In the genomic region with DNA sequence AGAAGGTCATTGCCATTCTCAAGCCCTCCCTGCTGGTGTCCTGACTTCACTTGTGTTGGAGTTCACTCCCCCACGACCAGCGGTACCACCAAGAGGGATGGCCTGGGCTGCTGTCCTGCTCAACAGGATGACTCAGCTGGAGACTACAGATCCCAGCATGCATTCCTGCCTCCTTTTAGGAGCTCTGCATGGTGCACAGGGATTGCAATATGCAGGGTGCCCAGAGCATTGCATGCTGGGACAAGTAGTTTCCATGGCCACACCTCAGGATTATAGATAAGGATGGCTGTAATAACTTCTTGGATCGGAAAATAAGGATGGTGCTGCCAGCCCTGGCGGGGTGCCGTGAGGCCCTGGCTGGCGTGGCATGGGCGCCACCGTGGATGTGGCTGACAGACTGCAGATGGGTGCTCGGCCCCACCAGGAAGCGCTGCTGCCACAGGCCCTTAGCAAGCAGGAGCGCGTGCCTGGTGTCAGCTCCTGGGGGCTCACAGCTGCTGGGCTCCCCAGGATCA, we compare ENCODE assay signal across 8 cellular contexts.
DNase-seq lines count a peak whose midpoint lies in the region; ATAC-seq and TF ChIP-seq lines count a peak whose summit lies in the region.

No MANE protein-coding gene starts in this region.

- ATAC-seq in right lobe of liver (peak; percentile 33 to 51 (median 46)), GM19397 (IDR thresholded peaks at IDR 0.05; ENCODE audit: unreplicated experiment) (no peak), GM21515 (IDR thresholded peaks at IDR 0.05; ENCODE audit: unreplicated experiment) (no peak)

- TF ChIP-seq CTCF in choroid plexus epithelial cell (conservative IDR thresholded peaks at IDR 0.05; ENCODE audit: low read depth, low read length) (no peak), right lobe of liver (IDR thresholded peaks at IDR 0.05) (no peak), ascending aorta (IDR thresholded peaks at IDR 0.05) (no peak)

- intact Hi-C loops in right lobe of liver (cut with DNase I), result no loop called here
- intact Hi-C loops in ascending aorta (cut with DNase I), result no loop called here

- H3K9me3 ChIP-seq in right lobe of liver (no peaks in the 10 kb centered on the region), ascending aorta (no peaks in the 10 kb centered on the region)

- H3K36me3 ChIP-seq in right lobe of liver (no peaks in the 10 kb centered on the region), ascending aorta (peaks cover 67 to 75% of the 10 kb centered on the region in 2 donors)

- peak; percentile 19 for DNase-seq in COLO829 (ENCODE audit: low spot score)
- DNase-seq in M059J (ENCODE audit: low read depth), result peak; percentile 71
- peak; percentile 82 for DNase-seq in choroid plexus epithelial cell (ENCODE audit: low read depth)
- DNase-seq in right lobe of liver, result no peak
- no peak for DNase-seq in ascending aorta (ENCODE audit: low spot score in 2 of 2)
- no peak for DNase-seq in activated CD4-positive, alpha-beta T cell treated with anti-CD3 and anti-CD28 coated beads for 1 hour

- no peak overlapping the region for H3K27ac ChIP-seq in right lobe of liver
- no peak overlapping the region for H3K27ac ChIP-seq in ascending aorta

- H3K4me3 ChIP-seq in choroid plexus epithelial cell (ENCODE audit: low read depth, low read length), result no peak overlapping the region
- H3K4me3 ChIP-seq in right lobe of liver, result no peak overlapping the region
- no peak overlapping the region for H3K4me3 ChIP-seq in ascending aorta

- 83% methylated on average over 4 of the region's 12 CpGs for WGBS in right lobe of liver (ENCODE audit: insufficient coverage, low coverage, low lambda C conversion rate, missing lambda C conversion rate)

- H3K4me1 ChIP-seq in right lobe of liver (no peaks in the 10 kb centered on the region), ascending aorta (no peaks in the 10 kb centered on the region)

- no peak for TF ChIP-seq POLR2A in right lobe of liver (IDR thresholded peaks at IDR 0.05)

- H3K27me3 ChIP-seq in right lobe of liver, result no peaks in the 10 kb centered on the region
- no peaks in the 10 kb centered on the region for H3K27me3 ChIP-seq in ascending aorta

Comparison
In these comparisons a context has a peak if more than half of its experiments do, and no peak if none do; other contexts are left out.
1. DNase-seq: peak in COLO829 (single experiment), M059J (single experiment) and choroid plexus epithelial cell (single experiment); none in right lobe of liver (0 of 3), ascending aorta (0 of 2) and activated CD4-positive, alpha-beta T cell treated with anti-CD3 and anti-CD28 coated beads for 1 hour (single experiment).
2. ATAC-seq: peak in right lobe of liver (4 of 4); none in GM19397 (single experiment) and GM21515 (single experiment).